Comparison of ENCODE assay signal across 1 cellular context in genomic region chr16:78045865-78046581, GRCh38.
TF ChIP-seq lines count a peak whose summit lies in the region.

No MANE protein-coding gene starts in this region.

TF ChIP-seq in HepG2, 621 proteins besides CTCF, POLR2A, EP300 and RAD21 (continued from another document and continues in another):
- TF ChIP-seq ZNF800 (CRISPR knock-in tag; IDR thresholded peaks at IDR 0.05) (peak; percentile 97), ZFAT (CRISPR knock-in tag; conservative IDR thresholded peaks at IDR 0.05) (peak; percentile 96), SUZ12 (IDR thresholded peaks at IDR 0.05; ENCODE audit: low read depth, low read length) (no peak), ZNF451 (CRISPR knock-in tag; IDR thresholded peaks at IDR 0.05) (peak; percentile 100), RELA (CRISPR knock-in tag; IDR thresholded peaks at IDR 0.05) (peak; percentile 92), ZNF687 (CRISPR knock-in tag; IDR thresholded peaks at IDR 0.05) (peak; percentile 83), ZNF446 (CRISPR knock-in tag; IDR thresholded peaks at IDR 0.05) (peak; percentile 99), ZNF276 (CRISPR knock-in tag; IDR thresholded peaks at IDR 0.05; ENCODE audit: low read depth) (peak; percentile 97), FOXO4 (CRISPR knock-in tag; conservative IDR thresholded peaks at IDR 0.05) (no peak), CENPX (CRISPR knock-in tag; IDR thresholded peaks at IDR 0.05) (no peak), ZNF362 (CRISPR knock-in tag; IDR thresholded peaks at IDR 0.05; ENCODE audit: borderline replicate concordance) (peak; percentile 71; the same call in 1 of the 2 replicates), ZNF329 (CRISPR knock-in tag; IDR thresholded peaks at IDR 0.05; ENCODE audit: low read depth) (peak; percentile 95), ZNF101 (CRISPR knock-in tag; IDR thresholded peaks at IDR 0.05; ENCODE audit: borderline replicate concordance, low read depth) (peak; percentile 60; the same call in 1 of the 2 replicates), NAIF1 (CRISPR knock-in tag; IDR thresholded peaks at IDR 0.05; ENCODE audit: borderline replicate concordance) (peak; percentile 26; the same call in 1 of the 2 replicates), TRIM22 (IDR thresholded peaks at IDR 0.05) (no peak), ZNF75D (CRISPR knock-in tag; IDR thresholded peaks at IDR 0.05; ENCODE audit: borderline replicate concordance) (no peak), AHDC1 (CRISPR knock-in tag; IDR thresholded peaks at IDR 0.05; ENCODE audit: borderline replicate concordance) (peak; percentile 69; the same call in 1 of the 2 replicates), MAFF (IDR thresholded peaks at IDR 0.05; ENCODE audit: low read depth, low read length) (no peak), ASH2L (IDR thresholded peaks at IDR 0.05; ENCODE audit: insufficient read length, low read depth, low read length) (no peak), RAD51 (IDR thresholded peaks at IDR 0.05; ENCODE audit: borderline replicate concordance) (no peak), HOXA9 (CRISPR knock-in tag; IDR thresholded peaks at IDR 0.05; ENCODE audit: borderline replicate concordance) (peak; percentile 99), ZNF12 (CRISPR knock-in tag; IDR thresholded peaks at IDR 0.05) (peak; percentile 94), MXI1 (IDR thresholded peaks at IDR 0.05; ENCODE audit: borderline replicate concordance, low read depth, low read length) (peak; percentile 58; the same call in 1 of the 3 replicates), ZNF207 (IDR thresholded peaks at IDR 0.05; ENCODE audit: borderline replicate concordance) (no peak), PHF8 (CRISPR knock-in tag; IDR thresholded peaks at IDR 0.05) (peak; percentile 59), CEBPG (CRISPR knock-in tag; IDR thresholded peaks at IDR 0.05) (peak; percentile 56), ZNF619 (CRISPR knock-in tag; IDR thresholded peaks at IDR 0.05) (peak; percentile 94; the same call in 1 of the 2 replicates), FOXP4 (CRISPR knock-in tag; IDR thresholded peaks at IDR 0.05) (peak; percentile 74), ZNF367 (CRISPR knock-in tag; IDR thresholded peaks at IDR 0.05; ENCODE audit: borderline replicate concordance) (peak; percentile 98; the same call in 1 of the 2 replicates), ZNF724P (CRISPR knock-in tag; IDR thresholded peaks at IDR 0.05; ENCODE audit: borderline replicate concordance) (peak; percentile 99), ZKSCAN1 (IDR thresholded peaks at IDR 0.05; ENCODE audit: low read length) (peak; percentile 63; the same call in 1 of the 2 replicates), ISL2 (CRISPR knock-in tag; IDR thresholded peaks at IDR 0.05) (peak; percentile 92), ZNF784 (CRISPR knock-in tag; IDR thresholded peaks at IDR 0.05; ENCODE audit: borderline replicate concordance) (peak; percentile 92; the same call in 1 of the 2 replicates), ZBTB7A (CRISPR knock-in tag; IDR thresholded peaks at IDR 0.05) (peak; percentile 96), ZNF883 (CRISPR knock-in tag; IDR thresholded peaks at IDR 0.05; ENCODE audit: not compliant biosample characterization) (peak; percentile 99), XBP1 (CRISPR knock-in tag; IDR thresholded peaks at IDR 0.05) (peak; percentile 98), ZNF256 (CRISPR knock-in tag; conservative IDR thresholded peaks at IDR 0.05) (peak; percentile 99), ZNF850 (CRISPR knock-in tag; conservative IDR thresholded peaks at IDR 0.05) (no peak), HOXA5 (CRISPR knock-in tag; IDR thresholded peaks at IDR 0.05) (peak; percentile 100), NCOA2 (CRISPR knock-in tag; IDR thresholded peaks at IDR 0.05) (peak; percentile 80)
